1 cellular context compared by ENCODE assay signal in the genomic region with DNA sequence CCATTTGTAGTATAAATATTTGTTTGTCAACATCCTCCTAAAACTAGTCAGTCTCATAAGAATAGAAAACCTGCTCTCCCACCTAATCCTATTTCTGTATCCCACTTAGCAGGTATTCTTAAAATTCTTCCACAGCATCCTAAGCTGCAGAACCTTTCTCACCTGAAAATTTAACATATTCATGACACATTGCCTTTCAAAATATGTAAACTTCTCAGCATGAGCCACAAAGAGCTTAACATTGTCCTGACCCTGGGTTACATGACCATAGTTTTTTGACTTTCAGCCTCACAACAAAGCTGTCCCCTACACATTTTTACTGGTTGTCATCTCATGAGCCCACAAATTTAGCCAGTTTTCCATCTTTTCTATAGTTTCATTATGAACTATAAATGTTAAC.
TF ChIP-seq lines count a peak whose summit lies in the region.

No MANE protein-coding gene starts in this region.

TF ChIP-seq in WTC11, 78 proteins besides CTCF, POLR2A, EP300 and RAD21 (continued from another document):
- TF ChIP-seq, protein P1, sequence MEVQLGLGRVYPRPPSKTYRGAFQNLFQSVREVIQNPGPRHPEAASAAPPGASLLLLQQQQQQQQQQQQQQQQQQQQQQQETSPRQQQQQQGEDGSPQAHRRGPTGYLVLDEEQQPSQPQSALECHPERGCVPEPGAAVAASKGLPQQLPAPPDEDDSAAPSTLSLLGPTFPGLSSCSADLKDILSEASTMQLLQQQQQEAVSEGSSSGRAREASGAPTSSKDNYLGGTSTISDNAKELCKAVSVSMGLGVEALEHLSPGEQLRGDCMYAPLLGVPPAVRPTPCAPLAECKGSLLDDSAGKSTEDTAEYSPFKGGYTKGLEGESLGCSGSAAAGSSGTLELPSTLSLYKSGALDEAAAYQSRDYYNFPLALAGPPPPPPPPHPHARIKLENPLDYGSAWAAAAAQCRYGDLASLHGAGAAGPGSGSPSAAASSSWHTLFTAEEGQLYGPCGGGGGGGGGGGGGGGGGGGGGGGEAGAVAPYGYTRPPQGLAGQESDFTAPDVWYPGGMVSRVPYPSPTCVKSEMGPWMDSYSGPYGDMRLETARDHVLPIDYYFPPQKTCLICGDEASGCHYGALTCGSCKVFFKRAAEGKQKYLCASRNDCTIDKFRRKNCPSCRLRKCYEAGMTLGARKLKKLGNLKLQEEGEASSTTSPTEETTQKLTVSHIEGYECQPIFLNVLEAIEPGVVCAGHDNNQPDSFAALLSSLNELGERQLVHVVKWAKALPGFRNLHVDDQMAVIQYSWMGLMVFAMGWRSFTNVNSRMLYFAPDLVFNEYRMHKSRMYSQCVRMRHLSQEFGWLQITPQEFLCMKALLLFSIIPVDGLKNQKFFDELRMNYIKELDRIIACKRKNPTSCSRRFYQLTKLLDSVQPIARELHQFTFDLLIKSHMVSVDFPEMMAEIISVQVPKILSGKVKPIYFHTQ (CRISPR knock-in tag; IDR thresholded peaks at IDR 0.05), result no peak
- no peak for TF ChIP-seq TEAD1 (CRISPR knock-in tag; IDR thresholded peaks at IDR 0.05)
